In genomic region chr1:231178970-231179369, GRCh38 we compare ENCODE assay signal across 30 cellular contexts. TPM values are rescaled to one million over a fixed set of nuclear protein-coding genes. Genes with fewer than 3 reads are reported as not detected.
"Had no signal": no experiment of that assay in that cellular context is flagged by ENCODE, and none has a peak within 500 bp of the region (broad histone marks: within the 10 kb centered on the region; RNA-seq: fewer than 3 reads in every experiment).

No MANE protein-coding gene starts in this region.

- H3K4me1 Mint-ChIP-seq: stimulated activated effector memory CD8-positive, alpha-beta T cell treated with anti-CD3 and anti-CD28 coated beads, Interleukin-12 subunit alpha, Interleukin-12 subunit beta, amount 100 ng/mL, for 72 hours; stimulated activated memory B cell treated with anti-CD40 and anti-IgM and Interleukin-4, amounts not matched to agents 10 μg/mL and 1 μg/mL and 100 μg/mL, for 72 hours; stimulated activated naive B cell treated with anti-CD40 and anti-IgM and Interleukin-4, amounts not matched to agents 10 μg/mL and 1 μg/mL and 100 μg/mL, for 72 hours; stimulated activated naive CD8-positive, alpha-beta T cell treated with anti-CD3 and anti-CD28 coated beads, Interleukin-15, amount 100 ng/mL, for 72 hours had no signal

- H3K27ac Mint-ChIP-seq: stimulated activated effector memory CD8-positive, alpha-beta T cell treated with anti-CD3 and anti-CD28 coated beads, Interleukin-12 subunit alpha, Interleukin-12 subunit beta, amount 100 ng/mL, for 72 hours; stimulated activated memory B cell treated with anti-CD40 and anti-IgM and Interleukin-4, amounts not matched to agents 10 μg/mL and 1 μg/mL and 100 μg/mL, for 72 hours; stimulated activated naive B cell treated with anti-CD40 and anti-IgM and Interleukin-4, amounts not matched to agents 10 μg/mL and 1 μg/mL and 100 μg/mL, for 72 hours; stimulated activated naive CD8-positive, alpha-beta T cell treated with anti-CD3 and anti-CD28 coated beads, Interleukin-15, amount 100 ng/mL, for 72 hours; stimulated activated naive CD8-positive, alpha-beta T cell treated with anti-CD3 and anti-CD28 coated beads, Interleukin-15, Interleukin-2, amounts not matched to agents 100 ng/mL and 50 ng/mL, for 24 hours; type B pancreatic cell had no signal

- H3K27ac ChIP-seq: stomach, suprapubic skin, testis, thoracic aorta, thyroid gland, tibial artery, tibial nerve, transverse colon, upper lobe of left lung, upper lobe of right lung, uterus, vagina had no signal

- ATAC-seq: stimulated activated effector memory CD8-positive, alpha-beta T cell treated with anti-CD3 and anti-CD28 coated beads, Interleukin-12 subunit alpha, Interleukin-12 subunit beta, amount 100 ng/mL, for 72 hours; stimulated activated memory B cell treated with anti-CD40 and anti-IgM and Interleukin-4, amounts not matched to agents 10 μg/mL and 1 μg/mL and 100 μg/mL, for 72 hours; stimulated activated naive B cell treated with anti-CD40 and anti-IgM and Interleukin-4, amounts not matched to agents 10 μg/mL and 1 μg/mL and 100 μg/mL, for 72 hours; stimulated activated naive CD8-positive, alpha-beta T cell treated with anti-CD3 and anti-CD28 coated beads, Interleukin-15, amount 100 ng/mL, for 72 hours; stimulated activated naive CD8-positive, alpha-beta T cell treated with anti-CD3 and anti-CD28 coated beads, Interleukin-15, Interleukin-2, amounts not matched to agents 100 U/mL and 50 U/mL, for 24 hours; upper lobe of right lung had no signal

- H3K36me3 Mint-ChIP-seq: stimulated activated effector memory CD8-positive, alpha-beta T cell treated with anti-CD3 and anti-CD28 coated beads, Interleukin-12 subunit alpha, Interleukin-12 subunit beta, amount 100 ng/mL, for 72 hours; stimulated activated memory B cell treated with anti-CD40 and anti-IgM and Interleukin-4, amounts not matched to agents 10 μg/mL and 1 μg/mL and 100 μg/mL, for 72 hours; stimulated activated naive B cell treated with anti-CD40 and anti-IgM and Interleukin-4, amounts not matched to agents 10 μg/mL and 1 μg/mL and 100 μg/mL, for 72 hours; type B pancreatic cell had no signal

- H3K4me3 Mint-ChIP-seq: stimulated activated effector memory CD8-positive, alpha-beta T cell treated with anti-CD3 and anti-CD28 coated beads, Interleukin-12 subunit alpha, Interleukin-12 subunit beta, amount 100 ng/mL, for 72 hours; stimulated activated memory B cell treated with anti-CD40 and anti-IgM and Interleukin-4, amounts not matched to agents 10 μg/mL and 1 μg/mL and 100 μg/mL, for 72 hours; stimulated activated naive B cell treated with anti-CD40 and anti-IgM and Interleukin-4, amounts not matched to agents 10 μg/mL and 1 μg/mL and 100 μg/mL, for 72 hours; stimulated activated naive CD8-positive, alpha-beta T cell treated with anti-CD3 and anti-CD28 coated beads, Interleukin-15, amount 100 ng/mL, for 72 hours; stimulated activated naive CD8-positive, alpha-beta T cell treated with anti-CD3 and anti-CD28 coated beads, Interleukin-15, Interleukin-2, amounts not matched to agents 100 ng/mL and 50 ng/mL, for 24 hours; type B pancreatic cell had no signal

- H3K36me3 ChIP-seq: stomach, suprapubic skin, thoracic aorta, thyroid gland, tibial artery, tibial nerve, transverse colon, upper lobe of left lung, upper lobe of right lung, uterus, vagina had no signal

- DNase-seq: stimulated activated CD4-positive, alpha-beta T cell treated with anti-CD3 and anti-CD28 coated beads, Interleukin-2, amount 100 ng/mL, for 48 hours; stimulated activated CD4-positive, alpha-beta T cell treated with anti-CD3 and anti-CD28 coated beads, Interleukin-4, amount 100 ng/mL, for 1 hour; stimulated activated CD4-positive, alpha-beta T cell treated with anti-CD3 and anti-CD28 coated beads, Interleukin-4, amount 100 ng/mL, for 24 hours; stimulated activated CD4-positive, alpha-beta T cell treated with anti-CD3 and anti-CD28 coated beads, Interleukin-4, amount 100 ng/mL, for 4 hours; stimulated activated CD8-positive, alpha-beta memory T cell treated with anti-CD3 and anti-CD28 coated beads, Interleukin-4, amount 100 ng/mL, for 48 hours; stimulated activated naive B cell treated with anti-CD40 and anti-IgM and Interleukin-4, amounts not matched to agents 10 μg/mL and 1 μg/mL and 100 μg/mL, for 72 hours; stimulated activated naive CD4-positive, alpha-beta T cell; stimulated activated naive CD4-positive, alpha-beta T cell treated with Interleukin-2 at 50 U/mL for 16 hours; stimulated activated naive CD8-positive, alpha-beta T cell treated with anti-CD3 and anti-CD28 coated beads, Interleukin-15, amount 100 ng/mL, for 72 hours; stimulated activated naive CD8-positive, alpha-beta T cell treated with anti-CD3 and anti-CD28 coated beads, Interleukin-15, Interleukin-2, amounts not matched to agents 100 U/mL and 50 U/mL, for 24 hours; stomach; substantia nigra; testis; thyroid gland; tibial artery; transverse colon; trophoblast cell; upper lobe of left lung; upper lobe of right lung; uterus had no signal

- H3K4me1 ChIP-seq: stomach, suprapubic skin, testis, thyroid gland, tibial artery, tibial nerve, transverse colon, upper lobe of left lung, upper lobe of right lung, uterus, vagina had no signal

- H3K9me3 ChIP-seq: suprapubic skin, testis, thyroid gland, transverse colon, upper lobe of right lung, uterus, vagina had no signal

- H3K27me3 ChIP-seq: testis, thyroid gland, upper lobe of right lung, vagina had no signal

- H3K4me3 ChIP-seq: stomach, suprapubic skin, testis, thoracic aorta, thyroid gland, tibial artery, tibial nerve, transverse colon, upper lobe of left lung, upper lobe of right lung, uterus, vagina had no signal

- FAIRE-seq: urothelium cell line had no signal

RNA-seq across cellular contexts. Expression of gene TRIM67, which starts 17.1 kb away (rescaled TPM):
- total RNA-seq: thoracic aorta, thyroid gland, upper lobe of right lung, ureter, vagina had no signal
